Comparison of ENCODE assay signal across 30 cellular contexts in the genomic region with DNA sequence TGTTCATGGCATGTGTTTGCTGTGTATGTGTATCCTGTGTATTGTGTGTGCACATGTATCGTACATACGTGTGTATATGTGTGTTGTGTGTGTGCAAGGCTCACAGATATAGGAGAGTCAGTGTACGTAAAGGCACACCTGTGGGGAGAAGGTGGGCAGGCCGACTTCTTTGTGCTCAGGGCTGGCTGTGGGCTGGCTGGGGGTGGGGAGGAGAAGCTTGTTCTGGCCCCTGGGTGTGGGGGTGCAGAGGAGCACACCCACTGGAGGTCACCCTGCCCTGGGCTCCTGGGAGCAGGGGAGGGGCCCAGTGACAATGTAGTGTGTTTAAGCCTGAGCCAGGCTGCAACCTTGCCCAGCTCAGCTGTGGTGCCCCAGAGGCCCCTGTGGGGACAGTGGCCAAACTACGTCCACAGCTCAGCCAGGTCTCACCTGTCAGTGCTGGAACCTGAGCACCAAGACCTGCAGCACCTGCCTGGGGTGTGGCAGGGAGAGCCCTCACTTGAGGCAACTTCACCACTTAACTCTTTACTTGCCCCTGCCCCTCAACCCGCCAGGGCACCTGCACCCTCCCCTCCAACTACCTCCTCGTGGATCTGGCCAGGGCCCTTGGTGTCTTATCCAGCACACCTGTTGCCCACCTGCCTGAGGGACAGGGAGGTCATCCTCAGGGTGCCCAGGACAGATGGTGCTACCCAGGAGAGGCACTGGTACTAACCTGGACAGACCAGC. TPM values are rescaled to one million over a fixed set of nuclear protein-coding genes. Genes with fewer than 3 reads are reported as not detected.
A peak's percentile ranks its signal among the peaks of the same experiment; 100 is the strongest.
DNase-seq lines count a peak whose midpoint lies in the region; ATAC-seq and TF ChIP-seq lines count a peak whose summit lies in the region.
"Had no signal": no experiment of that assay in that cellular context is flagged by ENCODE, and none has a peak within 500 bp of the region (broad histone marks: within the 10 kb centered on the region; RNA-seq: fewer than 3 reads in every experiment).

No MANE protein-coding gene starts in this region.

- no peaks in the 10 kb centered on the region for H3K27me3 Mint-ChIP-seq in activated CD8-positive, alpha-beta memory T cell treated with anti-CD3 and anti-CD28 coated beads, Interleukin-2, amount 10 ng/mL, durations not matched to agents 7 days and 5 days
- peaks cover 19% of the 10 kb centered on the region for H3K27me3 Mint-ChIP-seq in activated T-cell treated with anti-CD3 and anti-CD28 coated beads, Interleukin-2, amount 50 U/mL, for 4 hours (ENCODE audit: low read depth)
- H3K27me3 Mint-ChIP-seq: activated CD4-positive, alpha-beta T cell treated with anti-CD3 and anti-CD28 coated beads, Interleukin-2, amount 10 ng/mL, durations not matched to agents 7 days and 5 days had no signal

- no peaks in the 10 kb centered on the region for H3K36me3 ChIP-seq in left lung

- no peak overlapping the region for H3K27ac Mint-ChIP-seq in activated CD8-positive, alpha-beta memory T cell treated with anti-CD3 and anti-CD28 coated beads, Interleukin-2, amount 10 ng/mL, durations not matched to agents 7 days and 5 days
- H3K27ac Mint-ChIP-seq: activated CD4-positive, alpha-beta T cell treated with anti-CD3 and anti-CD28 coated beads, Interleukin-2, amount 10 ng/mL, durations not matched to agents 7 days and 5 days; activated T-helper 2 cell treated with anti-CD3 and anti-CD28 coated beads, Interferon-gamma antibody, Interleukin-2, Interleukin-4, amounts not matched to agents 10 μg/mL and 5 μg/mL and 100 μg/mL, durations not matched to agents 14 hours and 24 hours and 36 hours; CD8-positive, alpha-beta memory T cell; effector memory CD8-positive, alpha-beta T cell; GM23338; nephron had no signal

- intact Hi-C loops in left lung (cut with DNase I) = no loop called here
- intact Hi-C loops in sciatic nerve (cut with DNase I) = no loop called here

- H3K9me3 Mint-ChIP-seq in activated CD8-positive, alpha-beta memory T cell treated with anti-CD3 and anti-CD28 coated beads, Interleukin-2, amount 10 ng/mL, durations not matched to agents 7 days and 5 days (ENCODE audit: low read depth) = no peaks in the 10 kb centered on the region
- H3K9me3 Mint-ChIP-seq in activated T-cell treated with anti-CD3 and anti-CD28 coated beads, Interleukin-2, amount 50 U/mL, for 4 hours = no peaks in the 10 kb centered on the region
- H3K9me3 Mint-ChIP-seq: activated CD4-positive, alpha-beta T cell treated with anti-CD3 and anti-CD28 coated beads, Interleukin-2, amount 10 ng/mL, durations not matched to agents 7 days and 5 days; activated T-helper 2 cell treated with anti-CD3 and anti-CD28 coated beads, Interferon-gamma antibody, Interleukin-2, Interleukin-4, amounts not matched to agents 10 μg/mL and 5 μg/mL and 100 μg/mL, durations not matched to agents 14 hours and 24 hours and 36 hours; CD8-positive, alpha-beta memory T cell; effector memory CD8-positive, alpha-beta T cell; GM23338; nephron had no signal

- H3K4me3 Mint-ChIP-seq in activated CD8-positive, alpha-beta memory T cell treated with anti-CD3 and anti-CD28 coated beads, Interleukin-2, amount 10 ng/mL, durations not matched to agents 7 days and 5 days = no peak overlapping the region
- H3K4me3 Mint-ChIP-seq in activated T-cell treated with anti-CD3 and anti-CD28 coated beads, Interleukin-2, amount 50 U/mL, for 4 hours = no peak overlapping the region
- H3K4me3 Mint-ChIP-seq: activated CD4-positive, alpha-beta T cell treated with anti-CD3 and anti-CD28 coated beads, Interleukin-2, amount 10 ng/mL, durations not matched to agents 7 days and 5 days; CD8-positive, alpha-beta memory T cell; effector memory CD8-positive, alpha-beta T cell; GM23338; nephron had no signal

- no peaks in the 10 kb centered on the region for H3K36me3 Mint-ChIP-seq in activated CD8-positive, alpha-beta memory T cell treated with anti-CD3 and anti-CD28 coated beads, Interleukin-2, amount 10 ng/mL, durations not matched to agents 7 days and 5 days
- H3K36me3 Mint-ChIP-seq in activated T-cell treated with anti-CD3 and anti-CD28 coated beads, Interleukin-2, amount 50 U/mL, for 4 hours (ENCODE audit: insufficient read depth) = no peaks in the 10 kb centered on the region
- H3K36me3 Mint-ChIP-seq: CD8-positive, alpha-beta memory T cell had no signal

- no peak for TF ChIP-seq CTCF in left lung (IDR thresholded peaks at IDR 0.05)

- CTCF ChIA-PET in activated CD8-positive, alpha-beta memory T cell treated with anti-CD3 and anti-CD28 coated beads, Interleukin-2, amount 10 ng/mL, durations not matched to agents 7 days and 5 days (lab: Charles Lee) = no interaction called here

- no peaks in the 10 kb centered on the region for H3K4me1 Mint-ChIP-seq in activated CD8-positive, alpha-beta memory T cell treated with anti-CD3 and anti-CD28 coated beads, Interleukin-2, amount 10 ng/mL, durations not matched to agents 7 days and 5 days
- no peaks in the 10 kb centered on the region for H3K4me1 Mint-ChIP-seq in activated T-cell treated with anti-CD3 and anti-CD28 coated beads, Interleukin-2, amount 50 U/mL, for 4 hours (ENCODE audit: low read depth)

- peak; percentile 40 for DNase-seq in activated CD8-positive, alpha-beta memory T cell treated with anti-CD3 and anti-CD28 coated beads, Interleukin-2, amount 50 U/mL, for 48 hours
- DNase-seq in activated CD8-positive, alpha-beta memory T cell treated with anti-CD3 and anti-CD28 coated beads, Interleukin-2, amount 10 ng/mL, durations not matched to agents 7 days and 5 days = no peak
- DNase-seq in NCI-H510A treated with DMSO at 0.1 percent for 48 hours (lab: John Stamatoyannopoulos, UW) (peak; percentile 28), left lung (peak; percentile 28 to 43), substantia nigra (lab: John Stamatoyannopoulos, UW) (no peak), SKM-1 treated with dmso at 0.1 percent for 144 hours (lab: John Stamatoyannopoulos, UW; ENCODE audit: unreplicated experiment) (no peak), sciatic nerve (ENCODE audit: low spot score) (no peak)
- no peak for DNase-seq in activated T-cell treated with anti-CD3 and anti-CD28 coated beads, Interleukin-2, amount 50 U/mL, for 4 hours
- DNase-seq: activated CD4-positive, alpha-beta T cell treated with anti-CD3 and anti-CD28 coated beads, Interleukin-2, amount 10 ng/mL, durations not matched to agents 7 days and 5 days; activated CD8-positive, alpha-beta memory T cell treated with anti-CD3 and anti-CD28 coated beads, Interleukin-2, amount 50 U/mL, for 4 hours; CD8-positive, alpha-beta memory T cell; DMS153; effector memory CD8-positive, alpha-beta T cell; foreskin fibroblast; NCI-H1694; NCI-H2171; NCI-H526; stimulated activated CD8-positive, alpha-beta memory T cell treated with anti-CD3 and anti-CD28 coated beads, Interleukin-4, amount 100 ng/mL, for 48 hours had no signal

- no peak for ATAC-seq in activated CD8-positive, alpha-beta memory T cell treated with anti-CD3 and anti-CD28 coated beads, Interleukin-2, amount 10 ng/mL, durations not matched to agents 7 days and 5 days
- ATAC-seq in left lung = no peak
- no peak for ATAC-seq in activated T-cell treated with anti-CD3 and anti-CD28 coated beads, Interleukin-2, amount 50 U/mL, for 4 hours
- ATAC-seq in sciatic nerve = no peak
- ATAC-seq: A549; effector memory CD8-positive, alpha-beta T cell; GM23338; mucosa of descending colon had no signal

- H3K4me3 ChIP-seq in left lung = no peak overlapping the region
- H3K4me3 ChIP-seq: A549, GM23338, mucosa of descending colon, SK-N-MC had no signal

- H3K27me3 ChIP-seq in left lung = peaks cover 0 to 10% of the 10 kb centered on the region in 2 donors

- H3K9me3 ChIP-seq in left lung = no peaks in the 10 kb centered on the region
- H3K9me3 ChIP-seq: A549, mucosa of descending colon had no signal

- H3K27ac ChIP-seq in left lung = no peak overlapping the region
- peak overlapping the region; percentile 100 for H3K27ac ChIP-seq in substantia nigra (ENCODE audit: low read depth, low read length, poor library complexity, severe bottlenecking)
- H3K27ac ChIP-seq: A549, KMS-11, parathyroid adenoma, SK-N-MC, VCaP had no signal

- H3K4me1 ChIP-seq in left lung = no peaks in the 10 kb centered on the region
- H3K4me1 ChIP-seq: A549 had no signal

RNA-seq across cellular contexts. Expression of gene HHATL, which starts 2.6 kb away (rescaled TPM):
- total RNA-seq in activated CD8-positive, alpha-beta memory T cell treated with anti-CD3 and anti-CD28 coated beads, Interleukin-2, amount 10 ng/mL, durations not matched to agents 7 days and 5 days = not detected
- total RNA-seq in left lung (1 to 10 TPM in 1 of 2 donors, under 1 TPM in 1; 0.29 to 1.0 TPM), sciatic nerve (not detected)
- total RNA-seq in activated T-cell treated with anti-CD3 and anti-CD28 coated beads, Interleukin-2, amount 50 U/mL, for 4 hours = not detected
- total RNA-seq: activated CD4-positive, alpha-beta T cell treated with anti-CD3 and anti-CD28 coated beads, Interleukin-2, amount 10 ng/mL, durations not matched to agents 7 days and 5 days; activated T-helper 2 cell treated with anti-CD3 and anti-CD28 coated beads, Interferon-gamma antibody, Interleukin-2, Interleukin-4, amounts not matched to agents 10 μg/mL and 5 μg/mL and 100 μg/mL, durations not matched to agents 14 hours and 24 hours and 36 hours; CD8-positive, alpha-beta memory T cell; GM23338; HT1080; RPMI7951; T-helper 2 cell treated with Interferon-gamma antibody and Interleukin-4, amounts not matched to agents 100 ng/mL and 5 ng/mL, for 36 hours had no signal

RNA-seq across cellular contexts. Expression of gene KLHL40, which starts 19.9 kb away (rescaled TPM):
- total RNA-seq in activated CD8-positive, alpha-beta memory T cell treated with anti-CD3 and anti-CD28 coated beads, Interleukin-2, amount 10 ng/mL, durations not matched to agents 7 days and 5 days = not detected
- total RNA-seq in left lung = not detected
- not detected for total RNA-seq in activated T-cell treated with anti-CD3 and anti-CD28 coated beads, Interleukin-2, amount 50 U/mL, for 4 hours
- total RNA-seq in sciatic nerve = 0.13 TPM
- total RNA-seq: activated CD4-positive, alpha-beta T cell treated with anti-CD3 and anti-CD28 coated beads, Interleukin-2, amount 10 ng/mL, durations not matched to agents 7 days and 5 days; activated T-helper 2 cell treated with anti-CD3 and anti-CD28 coated beads, Interferon-gamma antibody, Interleukin-2, Interleukin-4, amounts not matched to agents 10 μg/mL and 5 μg/mL and 100 μg/mL, durations not matched to agents 14 hours and 24 hours and 36 hours; CD8-positive, alpha-beta memory T cell; GM23338; HT1080; mucosa of descending colon; RPMI7951; T-helper 2 cell treated with Interferon-gamma antibody and Interleukin-4, amounts not matched to agents 100 ng/mL and 5 ng/mL, for 36 hours had no signal

RNA-seq across cellular contexts. Expression of gene ZBTB47, which starts 51.7 kb away (rescaled TPM):
- under 1 TPM; 0.41 to 0.56 TPM for total RNA-seq in activated CD8-positive, alpha-beta memory T cell treated with anti-CD3 and anti-CD28 coated beads, Interleukin-2, amount 10 ng/mL, durations not matched to agents 7 days and 5 days
- total RNA-seq in left lung (10 to 100 TPM; 18.3 to 34.9 TPM), sciatic nerve (48.9 TPM)
- total RNA-seq in activated T-cell treated with anti-CD3 and anti-CD28 coated beads, Interleukin-2, amount 50 U/mL, for 4 hours = under 1 TPM; 0.26 to 0.79 (median 0.56) TPM

Comparison
In these comparisons a context has a peak if more than half of its experiments do, and no peak if none do; other contexts are left out.
1. DNase-seq: peak in activated CD8-positive, alpha-beta memory T cell treated with anti-CD3 and anti-CD28 coated beads, Interleukin-2, amount 50 U/mL, for 48 hours (single experiment), NCI-H510A treated with DMSO at 0.1 percent for 48 hours (single experiment) and left lung (2 of 2); none in activated CD8-positive, alpha-beta memory T cell treated with anti-CD3 and anti-CD28 coated beads, Interleukin-2, amount 10 ng/mL, durations not matched to agents 7 days and 5 days (single experiment), substantia nigra (0 of 49), activated T-cell treated with anti-CD3 and anti-CD28 coated beads, Interleukin-2, amount 50 U/mL, for 4 hours (single experiment), SKM-1 treated with dmso at 0.1 percent for 144 hours (single experiment) and sciatic nerve (single experiment).
2. RNA of gene ZBTB47, which starts 51.7 kb away (total RNA-seq): 48.9 TPM in sciatic nerve (single experiment) and 18.3 to 34.9 TPM in left lung; 0.41 to 0.56 TPM in activated CD8-positive, alpha-beta memory T cell treated with anti-CD3 and anti-CD28 coated beads, Interleukin-2, amount 10 ng/mL, durations not matched to agents 7 days and 5 days and 0.26 to 0.79 TPM in activated T-cell treated with anti-CD3 and anti-CD28 coated beads, Interleukin-2, amount 50 U/mL, for 4 hours; every median in the first group is over 10 times any median in the second.